In genomic region chr11:117281869-117282268, GRCh38 we compare ENCODE assay signal across 21 cellular contexts. TPM values are rescaled to one million over a fixed set of nuclear protein-coding genes. Genes with fewer than 3 reads are reported as not detected.
DNase-seq lines count a peak whose midpoint lies in the region; ATAC-seq and TF ChIP-seq lines count a peak whose summit lies in the region.
"Had no signal": no experiment of that assay in that cellular context is flagged by ENCODE, and none has a peak within 500 bp of the region (broad histone marks: within the 10 kb centered on the region; RNA-seq: fewer than 3 reads in every experiment).

No MANE protein-coding gene starts in this region.

- no peak for TF ChIP-seq CTCF in CD4-positive, alpha-beta T cell (IDR thresholded peaks at IDR 0.05)
- TF ChIP-seq CTCF in PC-9 (conservative IDR thresholded peaks at IDR 0.05) (no peak), nephron progenitor cell (IDR thresholded peaks at IDR 0.05) (no peak)

- H3F3A ChIP-seq in PC-9 (ENCODE audit: insufficient read depth, low read depth): no peaks in the 10 kb centered on the region

- H4K20me1 ChIP-seq in PC-9 (ENCODE audit: insufficient read depth): no peaks in the 10 kb centered on the region

- peak overlapping the region; percentile 78 for H3K27ac Mint-ChIP-seq in CD4-positive, alpha-beta T cell
- peak overlapping the region; percentile 66 for H3K27ac Mint-ChIP-seq in central memory CD8-positive, alpha-beta T cell (ENCODE audit: low read depth)
- H3K27ac Mint-ChIP-seq in nephron progenitor cell: peak overlapping the region; percentile 7
- H3K27ac Mint-ChIP-seq: activated naive CD8-positive, alpha-beta T cell treated with anti-CD3 and anti-CD28 coated beads, Interleukin-2, amount 50 U/mL, for 24 hours; T-helper 2 cell treated with Interferon-gamma antibody and Interleukin-4, amounts not matched to agents 5 μg/mL and 100 μg/mL, for 36 hours had no signal

- H3K9me3 Mint-ChIP-seq in CD4-positive, alpha-beta T cell: no peaks in the 10 kb centered on the region
- H3K9me3 Mint-ChIP-seq in central memory CD8-positive, alpha-beta T cell: no peaks in the 10 kb centered on the region
- no peaks in the 10 kb centered on the region for H3K9me3 Mint-ChIP-seq in nephron progenitor cell
- H3K9me3 Mint-ChIP-seq: activated naive CD8-positive, alpha-beta T cell treated with anti-CD3 and anti-CD28 coated beads, Interleukin-2, amount 50 U/mL, for 24 hours; T-helper 2 cell treated with Interferon-gamma antibody and Interleukin-4, amounts not matched to agents 5 μg/mL and 100 μg/mL, for 36 hours had no signal

- no peaks in the 10 kb centered on the region for H3K4me1 ChIP-seq in PC-9 (replicated peaks; ENCODE audit: insufficient read depth)
- H3K4me1 ChIP-seq: testis had no signal

- H3K36me3 ChIP-seq in PC-9 (ENCODE audit: low read depth): peaks cover 18% of the 10 kb centered on the region; the same call in 1 of the 2 replicates

- H3K4me3 ChIP-seq in PC-9: no peak overlapping the region
- H3K4me3 ChIP-seq: left lung, mucosa of descending colon, testis had no signal

- H3K36me3 Mint-ChIP-seq in CD4-positive, alpha-beta T cell (ENCODE audit: low read depth): peaks cover 79% of the 10 kb centered on the region
- peaks cover 19% of the 10 kb centered on the region for H3K36me3 Mint-ChIP-seq in central memory CD8-positive, alpha-beta T cell (ENCODE audit: insufficient read depth)
- H3K36me3 Mint-ChIP-seq in nephron progenitor cell (ENCODE audit: low read depth): peaks cover 68% of the 10 kb centered on the region

- BruUV-seq in PC-9 (replicated peaks; lab: Mats Ljungman, UMichigan): TSS peak; percentile 37

- no peak for ATAC-seq in CD4-positive, alpha-beta T cell (ENCODE audit: poor library complexity)
- no peak for ATAC-seq in central memory CD8-positive, alpha-beta T cell (replicated peaks; ENCODE audit: extremely low read depth, poor library complexity, severe bottlenecking)
- no peak for ATAC-seq in GM18909 (IDR thresholded peaks at IDR 0.05; ENCODE audit: poor library complexity, unreplicated experiment)
- no peak for ATAC-seq in GM19455 (IDR thresholded peaks at IDR 0.05; ENCODE audit: unreplicated experiment)
- ATAC-seq: activated naive CD8-positive, alpha-beta T cell treated with anti-CD3 and anti-CD28 coated beads, Interleukin-2, amount 50 U/mL, for 24 hours; Right ventricle myocardium inferior had no signal

- no peaks in the 10 kb centered on the region for H3K79me2 ChIP-seq in PC-9 (ENCODE audit: low read depth)

- H3K27me3 Mint-ChIP-seq in CD4-positive, alpha-beta T cell: no peaks in the 10 kb centered on the region
- no peaks in the 10 kb centered on the region for H3K27me3 Mint-ChIP-seq in central memory CD8-positive, alpha-beta T cell
- no peaks in the 10 kb centered on the region for H3K27me3 Mint-ChIP-seq in nephron progenitor cell (ENCODE audit: low read depth, poor library complexity)
- H3K27me3 Mint-ChIP-seq: activated naive CD8-positive, alpha-beta T cell treated with anti-CD3 and anti-CD28 coated beads, Interleukin-2, amount 50 U/mL, for 24 hours had no signal

- no peak overlapping the region for H3K27ac ChIP-seq in CD4-positive, alpha-beta T cell (ENCODE audit: low read depth, low read length)
- no peak overlapping the region for H3K27ac ChIP-seq in PC-9
- H3K27ac ChIP-seq: KMS-11, left lung, testis had no signal

- H3K4me1 Mint-ChIP-seq in CD4-positive, alpha-beta T cell (ENCODE audit: low read depth): peaks cover 32% of the 10 kb centered on the region
- H3K4me1 Mint-ChIP-seq in central memory CD8-positive, alpha-beta T cell: peaks cover 19% of the 10 kb centered on the region
- H3K4me1 Mint-ChIP-seq in nephron progenitor cell: no peaks in the 10 kb centered on the region

- no peaks in the 10 kb centered on the region for H3K9me2 ChIP-seq in PC-9 (ENCODE audit: insufficient read depth)

- H3K9me3 ChIP-seq in CD4-positive, alpha-beta T cell (ENCODE audit: control insufficient read depth, low read length): no peaks in the 10 kb centered on the region
- no peaks in the 10 kb centered on the region for H3K9me3 ChIP-seq in PC-9 (ENCODE audit: insufficient read depth, low read depth)
- H3K9me3 ChIP-seq: left lung, mucosa of descending colon, testis had no signal

- H2AFZ ChIP-seq in PC-9: no peak overlapping the region

- POLR2A ChIA-PET in CD4-positive, alpha-beta T cell (lab: Charles Lee): no interaction called here
- POLR2A ChIA-PET in PC-9 (lab: Charles Lee; ENCODE audit: unreplicated experiment): no interaction called here

- H3K27me3 ChIP-seq in CD4-positive, alpha-beta T cell (ENCODE audit: control insufficient read depth, insufficient read depth, low read length): no peaks in the 10 kb centered on the region
- no peaks in the 10 kb centered on the region for H3K27me3 ChIP-seq in PC-9 (ENCODE audit: insufficient read depth, low read depth)
- H3K27me3 ChIP-seq: left lung, testis had no signal

- CTCF ChIA-PET in CD4-positive, alpha-beta T cell (lab: Charles Lee): no interaction called here
- CTCF ChIA-PET in PC-9 (lab: Charles Lee): no interaction called here

- H3K4me3 Mint-ChIP-seq in CD4-positive, alpha-beta T cell: peak overlapping the region; percentile 46
- peak overlapping the region; percentile 60 for H3K4me3 Mint-ChIP-seq in central memory CD8-positive, alpha-beta T cell
- no peak overlapping the region for H3K4me3 Mint-ChIP-seq in nephron progenitor cell
- H3K4me3 Mint-ChIP-seq: activated naive CD8-positive, alpha-beta T cell treated with anti-CD3 and anti-CD28 coated beads, Interleukin-2, amount 50 U/mL, for 24 hours; T-helper 2 cell treated with Interferon-gamma antibody and Interleukin-4, amounts not matched to agents 5 μg/mL and 100 μg/mL, for 36 hours had no signal

- DNase-seq in CD4-positive, alpha-beta T cell: no peak
- DNase-seq in PC-9: no peak
- DNase-seq in central memory CD8-positive, alpha-beta T cell (ENCODE audit: low spot score in 2 of 2): no peak
- no peak for DNase-seq in nephron progenitor cell
- DNase-seq in activated CD4-positive, alpha-beta T cell treated with anti-CD3 and anti-CD28 coated beads, Interleukin-2, amount 50 U/mL, for 4 hours: no peak
- no peak for DNase-seq in kidney glomerular epithelial cell (lab: John Stamatoyannopoulos, UW)
- DNase-seq: activated CD8-positive, alpha-beta memory T cell treated with anti-CD3 and anti-CD28 coated beads for 24 hours; activated naive CD8-positive, alpha-beta T cell treated with anti-CD3 and anti-CD28 coated beads, Interleukin-2, amount 50 U/mL, for 24 hours; left lung; mucosa of descending colon; NCI-H1092 treated with DMSO at 0.1 percent for 48 hours; NCI-H2081 treated with DMSO at 0.1 percent for 48 hours; NCI-H510A treated with DMSO at 0.1 percent for 48 hours; retina; stimulated activated CD4-positive, alpha-beta T cell treated with anti-CD3 and anti-CD28 coated beads, Interleukin-15, amount 100 ng/mL, for 24 hours had no signal

- no peak overlapping the region for H3K4me2 ChIP-seq in PC-9
- H3K4me2 ChIP-seq: KMS-11 had no signal

- intact Hi-C loops in CD4-positive, alpha-beta T cell (cut with DNase I, micrococcal nuclease): no loop called here
- intact Hi-C loops in PC-9 (cut with micrococcal nuclease; ENCODE audit: unreplicated experiment): no loop called here

RNA-seq across cellular contexts. Expression of gene BACE1-AS, which starts 9.3 kb away (rescaled TPM):
- 1 to 10 TPM in 1 of 2 experiments, under 1 TPM in 1; 0.99 to 1.2 TPM for total RNA-seq in CD4-positive, alpha-beta T cell
- 5.7 and 8.8 TPM in 2 replicates for total RNA-seq in PC-9 (2021)

RNA-seq across cellular contexts. Expression of gene BACE1, which starts 34.2 kb away (rescaled TPM):
- under 1 TPM; 0.38 to 0.59 TPM for total RNA-seq in CD4-positive, alpha-beta T cell
- 9.6 and 10.6 TPM in 2 replicates for total RNA-seq in PC-9 (2021)

RNA-seq across cellular contexts. Expression of gene CEP164, which starts 45.8 kb away (rescaled TPM):
- total RNA-seq in CD4-positive, alpha-beta T cell: 10 to 100 TPM; 33.0 to 36.7 TPM
- 33.0 and 33.9 TPM in 2 replicates for total RNA-seq in PC-9 (2021)

RNA-seq across cellular contexts. Expression of gene RNF214, which starts 49.4 kb away (rescaled TPM):
- 10 to 100 TPM; 12.9 to 15.8 TPM for total RNA-seq in CD4-positive, alpha-beta T cell
- 27.2 and 28.1 TPM in 2 replicates for total RNA-seq in PC-9 (2021)

RNA-seq across cellular contexts. Expression of gene PCSK7, which starts 50.0 kb away (rescaled TPM):
- total RNA-seq in CD4-positive, alpha-beta T cell: 100 to 1,000 TPM; 229 to 247 TPM
- total RNA-seq in PC-9 (2021): 41.6 and 50.4 TPM in 2 replicates

Comparison
In these comparisons a context has a peak if more than half of its experiments do, and no peak if none do; other contexts are left out.
1. H3K27ac Mint-ChIP-seq: peak in every context shown above with its lines; median percentile 78 in CD4-positive, alpha-beta T cell; 66 in central memory CD8-positive, alpha-beta T cell; 7 in nephron progenitor cell.